Comparison of ENCODE assay signal across 21 cellular contexts in the genomic region with DNA sequence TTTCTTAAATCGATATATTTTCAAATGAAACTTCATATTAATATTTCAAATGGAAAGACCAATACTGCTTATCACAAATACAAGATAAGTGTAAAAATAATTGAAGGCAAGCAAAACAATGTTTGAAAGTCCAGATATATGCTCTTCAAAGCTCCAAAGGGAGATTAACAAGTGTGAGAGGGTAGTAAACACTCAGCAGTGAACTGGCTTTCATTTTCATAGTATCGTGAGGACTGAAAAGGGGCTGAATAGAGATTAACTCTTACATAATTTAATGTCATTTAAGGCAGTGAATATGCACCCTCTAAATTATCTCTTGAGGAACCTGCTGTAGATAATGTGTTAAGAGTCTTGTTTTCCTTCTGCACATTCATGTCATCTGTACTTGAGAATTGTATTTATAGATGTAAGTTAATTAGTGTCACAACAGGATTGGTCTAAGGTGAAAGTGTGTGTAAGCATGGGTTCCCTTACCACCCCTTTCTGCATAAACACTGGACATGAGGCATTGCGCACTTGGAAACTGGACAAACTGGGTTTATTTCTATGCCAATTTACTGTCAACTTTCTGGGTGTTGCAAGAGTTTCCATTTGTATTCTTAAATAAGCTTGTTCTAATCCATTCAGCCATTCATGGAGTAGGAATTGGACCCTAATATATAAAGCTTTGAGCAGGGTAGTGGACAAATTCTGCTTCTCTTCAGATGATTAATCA.
A peak's percentile ranks its signal among the peaks of the same experiment; 100 is the strongest.
DNase-seq lines count a peak whose midpoint lies in the region; ATAC-seq, FAIRE-seq and TF ChIP-seq lines count a peak whose summit lies in the region.
"Had no signal": no experiment of that assay in that cellular context is flagged by ENCODE, and none has a peak within 500 bp of the region (broad histone marks: within the 10 kb centered on the region; RNA-seq: fewer than 3 reads in every experiment).

No MANE protein-coding gene starts in this region.

- peak overlapping the region; percentile 26; the same call in 1 of the 2 replicates for H2AFZ ChIP-seq in Loucy (ENCODE audit: low read length)
- H2AFZ ChIP-seq: GM23338 had no signal

- 25 to 29% methylated on average over 3 of the region's 3 CpGs for WGBS in pancreas, 2 donors

- no peak overlapping the region for H3K27ac ChIP-seq in pancreas
- H3K27ac ChIP-seq: heart left ventricle, ovary, right atrium auricular region had no signal

- H3K4me1 ChIP-seq in Loucy (ENCODE audit: insufficient read depth, low read length, poor library complexity, severe bottlenecking) (peaks cover 3% of the 10 kb centered on the region), pancreas (peaks cover 0 to 4% (median 0%) of the 10 kb centered on the region in 3 donors), HAP-1 (peaks cover 7% of the 10 kb centered on the region)

- H3K9me3 ChIP-seq in Loucy (ENCODE audit: insufficient read depth, low read depth, low read length) (no peaks in the 10 kb centered on the region), pancreas (no peaks in the 10 kb centered on the region), HAP-1 (no peaks in the 10 kb centered on the region)
- H3K9me3 ChIP-seq: heart left ventricle, ovary, right atrium auricular region had no signal

- H3K79me2 ChIP-seq in Loucy (ENCODE audit: insufficient read depth, low read length): no peaks in the 10 kb centered on the region

- H4K20me1 ChIP-seq in Loucy (ENCODE audit: insufficient read depth, low read length, poor library complexity, severe bottlenecking): no peaks in the 10 kb centered on the region

- no peak overlapping the region for H3K9ac ChIP-seq in Loucy (ENCODE audit: low read depth, low read length, poor library complexity, severe bottlenecking)

- peak; percentile 55 to 77 (median 68) for ATAC-seq in pancreas

- intact Hi-C loops in pancreas (cut with DNase I): loop anchor here in 1 of 3 donors (10.0 kb wide), 1 partner anchor 117 kb away; no protein-coding TSS in a partner anchor

- H3K36me3 ChIP-seq in Loucy (ENCODE audit: insufficient read depth, low read length): no peaks in the 10 kb centered on the region
- H3K36me3 ChIP-seq in pancreas: no peaks in the 10 kb centered on the region
- H3K36me3 ChIP-seq in HAP-1 (replicated peaks): no peaks in the 10 kb centered on the region
- H3K36me3 ChIP-seq: heart left ventricle, ovary, right atrium auricular region had no signal

- DNase-seq in OCI-M1 (lab: John Stamatoyannopoulos, UW) (peak; percentile 61), fibroblast of gingiva (ENCODE audit: low read depth) (peak; percentile 61), pancreas (peak in 1 of 6 donors; percentile 12), NCI-H1694 (lab: John Stamatoyannopoulos, UW) (no peak), HAP-1 (ENCODE audit: low spot score in 2 of 2) (no peak), activated gamma-delta T cell (lab: John Stamatoyannopoulos, UW) (no peak)
- DNase-seq: activated CD4-positive, alpha-beta T cell treated with anti-CD3 and anti-CD28 coated beads for 4 hours; activated CD8-positive, alpha-beta memory T cell treated with anti-CD3 and anti-CD28 coated beads for 24 hours; activated effector memory CD4-positive, alpha-beta T cell treated with Interleukin-2 at 50 U/mL for 16 hours; activated naive CD8-positive, alpha-beta T cell treated with anti-CD3 and anti-CD28 coated beads for 36 hours; heart left ventricle; kidney; NCI-H187 treated with DMSO at 0.1 percent for 48 hours; nephron progenitor cell; ovary; SHP77 treated with DMSO at 0.1 percent for 48 hours; stimulated activated CD4-positive, alpha-beta T cell treated with anti-CD3 and anti-CD28 coated beads, Interleukin-2, amount 100 ng/mL, for 48 hours had no signal

- no peaks in the 10 kb centered on the region for H3K9me2 ChIP-seq in Loucy (replicated peaks; ENCODE audit: low read depth, low read length)

- H3K27me3 ChIP-seq in Loucy (ENCODE audit: insufficient read depth, low read length, poor library complexity, severe bottlenecking) (no peaks in the 10 kb centered on the region), pancreas (no peaks in the 10 kb centered on the region), HAP-1 (ENCODE audit: low read depth) (no peaks in the 10 kb centered on the region)
- H3K27me3 ChIP-seq: heart left ventricle, ovary, right atrium auricular region had no signal

- H3K4me3 ChIP-seq in Loucy (ENCODE audit: low read length, poor library complexity, severe bottlenecking) (no peak overlapping the region), pancreas (no peak overlapping the region), HAP-1 (no peak overlapping the region)
- H3K4me3 ChIP-seq: GM23338, heart left ventricle, ovary, right atrium auricular region had no signal

- FAIRE-seq in pancreas (lab: Jason Lieb, UNC): peak; percentile 23
- FAIRE-seq: endometrium, kidney had no signal

- no peaks in the 10 kb centered on the region for H3F3A ChIP-seq in Loucy (ENCODE audit: low read depth)

- TF ChIP-seq CTCF in Loucy (conservative IDR thresholded peaks at IDR 0.05; ENCODE audit: low read length) (no peak), pancreas (IDR thresholded peaks at IDR 0.05) (no peak)

- in situ Hi-C loops in HAP-1 (cut with MboI; ENCODE audit: low sequenced_read_pairs): no loop called here

- H3K4me2 ChIP-seq in Loucy (ENCODE audit: low read depth, low read length, poor library complexity, severe bottlenecking): no peak overlapping the region
- H3K4me2 ChIP-seq: GM23338 had no signal

Comparison
In these comparisons a context has a peak if more than half of its experiments do, and no peak if none do; other contexts are left out.
1. DNase-seq: peak in OCI-M1 (single experiment) and fibroblast of gingiva (single experiment); none in NCI-H1694 (single experiment), HAP-1 (0 of 2) and activated gamma-delta T cell (single experiment).